Comparison of ENCODE assay signal across 1 cellular context in the genomic region with DNA sequence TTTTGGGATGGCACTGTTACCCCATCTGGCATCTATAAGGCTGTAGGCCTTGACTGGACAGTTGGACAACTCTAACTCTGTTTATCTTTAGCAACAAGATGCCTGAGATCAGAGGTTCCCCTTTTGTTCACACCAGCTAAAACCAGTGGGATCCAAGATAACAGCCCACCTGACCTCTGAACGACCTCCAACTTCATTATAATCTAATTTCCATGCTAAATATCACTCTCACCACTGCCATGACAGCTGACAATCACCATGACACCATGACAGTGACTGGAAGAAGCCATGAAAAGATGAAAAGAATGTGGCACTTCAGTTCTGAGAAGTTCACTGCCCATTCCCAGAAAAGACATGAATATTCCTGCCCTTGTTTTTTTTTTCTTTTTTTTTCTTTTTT.
TF ChIP-seq lines count a peak whose summit lies in the region.

No MANE protein-coding gene starts in this region.

TF ChIP-seq in K562, 482 proteins besides CTCF, POLR2A, EP300 and RAD21 (continued from another document and continues in another):
- TF ChIP-seq, protein P1, sequence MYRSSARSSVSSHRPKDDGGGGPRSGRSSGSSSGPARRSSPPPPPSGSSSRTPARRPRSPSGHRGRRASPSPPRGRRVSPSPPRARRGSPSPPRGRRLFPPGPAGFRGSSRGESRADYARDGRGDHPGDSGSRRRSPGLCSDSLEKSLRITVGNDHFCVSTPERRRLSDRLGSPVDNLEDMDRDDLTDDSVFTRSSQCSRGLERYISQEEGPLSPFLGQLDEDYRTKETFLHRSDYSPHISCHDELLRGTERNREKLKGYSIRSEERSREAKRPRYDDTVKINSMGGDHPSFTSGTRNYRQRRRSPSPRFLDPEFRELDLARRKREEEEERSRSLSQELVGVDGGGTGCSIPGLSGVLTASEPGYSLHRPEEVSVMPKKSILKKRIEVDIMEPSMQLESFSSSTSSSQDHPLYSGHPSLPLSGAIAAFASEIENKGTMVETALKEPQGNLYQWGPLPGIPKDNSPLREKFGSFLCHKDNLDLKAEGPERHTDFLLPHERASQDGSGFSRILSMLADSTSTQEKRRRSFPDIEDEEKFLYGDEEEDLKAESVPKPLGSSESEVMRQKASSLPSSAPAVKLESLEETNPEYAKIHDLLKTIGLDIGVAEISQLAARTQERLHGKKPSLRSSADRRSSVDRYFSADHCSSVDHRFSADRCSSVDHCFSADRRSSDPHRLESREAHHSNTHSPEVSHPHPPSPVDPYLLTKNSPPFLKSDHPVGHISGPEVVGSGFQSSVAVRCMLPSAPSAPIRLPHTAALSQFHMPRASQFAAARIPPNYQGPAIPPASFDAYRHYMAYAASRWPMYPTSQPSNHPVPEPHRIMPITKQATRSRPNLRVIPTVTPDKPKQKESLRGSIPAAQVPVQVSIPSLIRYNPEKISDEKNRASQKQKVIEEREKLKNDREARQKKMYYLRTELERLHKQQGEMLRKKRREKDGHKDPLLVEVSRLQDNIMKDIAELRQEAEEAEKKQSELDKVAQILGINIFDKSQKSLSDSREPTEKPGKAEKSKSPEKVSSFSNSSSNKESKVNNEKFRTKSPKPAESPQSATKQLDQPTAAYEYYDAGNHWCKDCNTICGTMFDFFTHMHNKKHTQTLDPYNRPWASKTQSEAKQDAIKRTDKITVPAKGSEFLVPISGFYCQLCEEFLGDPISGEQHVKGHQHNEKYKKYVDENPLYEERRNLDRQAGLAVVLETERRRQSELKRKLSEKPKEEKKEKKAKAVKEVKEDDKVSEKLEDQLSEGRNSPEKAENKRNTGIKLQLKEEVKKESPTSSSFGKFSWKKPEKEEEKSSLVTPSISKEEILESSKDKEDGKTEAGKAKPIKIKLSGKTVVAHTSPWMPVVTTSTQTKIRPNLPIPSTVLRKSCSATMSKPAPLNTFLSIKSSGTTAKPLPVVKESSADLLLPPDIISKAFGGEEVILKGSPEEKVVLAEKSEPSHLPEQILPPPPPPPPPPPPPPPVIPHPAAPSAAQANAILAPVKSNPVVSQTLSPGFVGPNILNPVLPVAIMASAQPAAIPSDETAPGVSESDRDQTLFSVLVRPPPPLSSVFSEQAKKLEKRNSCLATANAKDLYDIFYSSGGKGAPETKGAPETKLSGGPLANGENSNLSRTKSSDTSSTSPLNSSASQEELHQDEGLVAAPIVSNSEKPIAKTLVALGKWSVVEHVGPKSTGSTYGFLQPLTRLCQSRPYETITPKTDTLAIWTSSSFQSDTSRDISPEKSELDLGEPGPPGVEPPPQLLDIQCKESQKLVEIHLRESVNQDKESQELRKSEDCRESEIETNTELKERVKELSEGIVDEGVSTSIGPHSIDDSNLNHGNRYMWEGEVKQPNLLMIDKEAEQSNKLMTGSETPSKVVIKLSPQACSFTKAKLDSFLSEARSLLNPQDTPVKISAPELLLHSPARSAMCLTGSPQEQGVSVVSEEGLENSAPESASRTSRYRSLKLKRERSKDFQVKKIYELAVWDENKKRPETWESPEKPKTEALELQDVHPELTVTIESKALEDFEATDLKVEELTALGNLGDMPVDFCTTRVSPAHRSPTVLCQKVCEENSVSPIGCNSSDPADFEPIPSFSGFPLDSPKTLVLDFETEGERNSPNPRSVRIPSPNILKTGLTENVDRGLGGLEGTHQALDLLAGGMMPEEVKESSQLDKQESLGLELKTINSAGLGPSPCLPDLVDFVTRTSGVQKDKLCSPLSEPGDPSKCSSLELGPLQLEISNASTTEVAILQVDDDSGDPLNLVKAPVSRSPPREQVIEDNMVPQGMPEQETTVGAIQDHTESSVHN (IDR thresholded peaks at IDR 0.05; ENCODE audit: borderline replicate concordance in 1 of 2, low read depth in 1 of 2), result no peak
- TF ChIP-seq, protein P2, sequence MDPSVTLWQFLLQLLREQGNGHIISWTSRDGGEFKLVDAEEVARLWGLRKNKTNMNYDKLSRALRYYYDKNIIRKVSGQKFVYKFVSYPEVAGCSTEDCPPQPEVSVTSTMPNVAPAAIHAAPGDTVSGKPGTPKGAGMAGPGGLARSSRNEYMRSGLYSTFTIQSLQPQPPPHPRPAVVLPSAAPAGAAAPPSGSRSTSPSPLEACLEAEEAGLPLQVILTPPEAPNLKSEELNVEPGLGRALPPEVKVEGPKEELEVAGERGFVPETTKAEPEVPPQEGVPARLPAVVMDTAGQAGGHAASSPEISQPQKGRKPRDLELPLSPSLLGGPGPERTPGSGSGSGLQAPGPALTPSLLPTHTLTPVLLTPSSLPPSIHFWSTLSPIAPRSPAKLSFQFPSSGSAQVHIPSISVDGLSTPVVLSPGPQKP (CRISPR knock-in tag; IDR thresholded peaks at IDR 0.05), result no peak
- TF ChIP-seq SUPT5H (IDR thresholded peaks at IDR 0.05) (no peak), ZNF436 (CRISPR knock-in tag; IDR thresholded peaks at IDR 0.05) (no peak), THRAP3 (IDR thresholded peaks at IDR 0.05; ENCODE audit: borderline replicate concordance) (no peak), MAFK (IDR thresholded peaks at IDR 0.05; ENCODE audit: low read length) (no peak), MEF2D (tag; conservative IDR thresholded peaks at IDR 0.05; ENCODE audit: low read depth) (no peak), FOXK2 (conservative IDR thresholded peaks at IDR 0.05 in 1 of 2, IDR thresholded peaks at IDR 0.05 in 1 of 2; ENCODE audit: low read depth in 2 of 2) (no peak), JUNB (CRISPR knock-in tag; conservative IDR thresholded peaks at IDR 0.05) (no peak), TEAD4 (IDR thresholded peaks at IDR 0.05; ENCODE audit: low read length) (peak; percentile 89), TEAD4 (CRISPR knock-in tag; IDR thresholded peaks at IDR 0.05; ENCODE audit: borderline replicate concordance) (no peak), PML (IDR thresholded peaks at IDR 0.05; ENCODE audit: low read length) (peak; percentile 36; the same call in 1 of the 2 replicates), SETDB1 (IDR thresholded peaks at IDR 0.05; ENCODE audit: low read length) (no peak), POLR2H (tag; IDR thresholded peaks at IDR 0.05; ENCODE audit: low read depth) (no peak), NFIC (IDR thresholded peaks at IDR 0.05) (no peak; the same call in 1 of the 2 replicates)
- TF ChIP-seq, protein P3, sequence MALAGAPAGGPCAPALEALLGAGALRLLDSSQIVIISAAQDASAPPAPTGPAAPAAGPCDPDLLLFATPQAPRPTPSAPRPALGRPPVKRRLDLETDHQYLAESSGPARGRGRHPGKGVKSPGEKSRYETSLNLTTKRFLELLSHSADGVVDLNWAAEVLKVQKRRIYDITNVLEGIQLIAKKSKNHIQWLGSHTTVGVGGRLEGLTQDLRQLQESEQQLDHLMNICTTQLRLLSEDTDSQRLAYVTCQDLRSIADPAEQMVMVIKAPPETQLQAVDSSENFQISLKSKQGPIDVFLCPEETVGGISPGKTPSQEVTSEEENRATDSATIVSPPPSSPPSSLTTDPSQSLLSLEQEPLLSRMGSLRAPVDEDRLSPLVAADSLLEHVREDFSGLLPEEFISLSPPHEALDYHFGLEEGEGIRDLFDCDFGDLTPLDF (CRISPR knock-in tag; IDR thresholded peaks at IDR 0.05), result no peak
- TF ChIP-seq, protein P4, sequence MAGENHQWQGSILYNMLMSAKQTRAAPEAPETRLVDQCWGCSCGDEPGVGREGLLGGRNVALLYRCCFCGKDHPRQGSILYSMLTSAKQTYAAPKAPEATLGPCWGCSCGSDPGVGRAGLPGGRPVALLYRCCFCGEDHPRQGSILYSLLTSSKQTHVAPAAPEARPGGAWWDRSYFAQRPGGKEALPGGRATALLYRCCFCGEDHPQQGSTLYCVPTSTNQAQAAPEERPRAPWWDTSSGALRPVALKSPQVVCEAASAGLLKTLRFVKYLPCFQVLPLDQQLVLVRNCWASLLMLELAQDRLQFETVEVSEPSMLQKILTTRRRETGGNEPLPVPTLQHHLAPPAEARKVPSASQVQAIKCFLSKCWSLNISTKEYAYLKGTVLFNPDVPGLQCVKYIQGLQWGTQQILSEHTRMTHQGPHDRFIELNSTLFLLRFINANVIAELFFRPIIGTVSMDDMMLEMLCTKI (IDR thresholded peaks at IDR 0.05; ENCODE audit: partially characterized antibody), result no peak
- TF ChIP-seq, protein P5, sequence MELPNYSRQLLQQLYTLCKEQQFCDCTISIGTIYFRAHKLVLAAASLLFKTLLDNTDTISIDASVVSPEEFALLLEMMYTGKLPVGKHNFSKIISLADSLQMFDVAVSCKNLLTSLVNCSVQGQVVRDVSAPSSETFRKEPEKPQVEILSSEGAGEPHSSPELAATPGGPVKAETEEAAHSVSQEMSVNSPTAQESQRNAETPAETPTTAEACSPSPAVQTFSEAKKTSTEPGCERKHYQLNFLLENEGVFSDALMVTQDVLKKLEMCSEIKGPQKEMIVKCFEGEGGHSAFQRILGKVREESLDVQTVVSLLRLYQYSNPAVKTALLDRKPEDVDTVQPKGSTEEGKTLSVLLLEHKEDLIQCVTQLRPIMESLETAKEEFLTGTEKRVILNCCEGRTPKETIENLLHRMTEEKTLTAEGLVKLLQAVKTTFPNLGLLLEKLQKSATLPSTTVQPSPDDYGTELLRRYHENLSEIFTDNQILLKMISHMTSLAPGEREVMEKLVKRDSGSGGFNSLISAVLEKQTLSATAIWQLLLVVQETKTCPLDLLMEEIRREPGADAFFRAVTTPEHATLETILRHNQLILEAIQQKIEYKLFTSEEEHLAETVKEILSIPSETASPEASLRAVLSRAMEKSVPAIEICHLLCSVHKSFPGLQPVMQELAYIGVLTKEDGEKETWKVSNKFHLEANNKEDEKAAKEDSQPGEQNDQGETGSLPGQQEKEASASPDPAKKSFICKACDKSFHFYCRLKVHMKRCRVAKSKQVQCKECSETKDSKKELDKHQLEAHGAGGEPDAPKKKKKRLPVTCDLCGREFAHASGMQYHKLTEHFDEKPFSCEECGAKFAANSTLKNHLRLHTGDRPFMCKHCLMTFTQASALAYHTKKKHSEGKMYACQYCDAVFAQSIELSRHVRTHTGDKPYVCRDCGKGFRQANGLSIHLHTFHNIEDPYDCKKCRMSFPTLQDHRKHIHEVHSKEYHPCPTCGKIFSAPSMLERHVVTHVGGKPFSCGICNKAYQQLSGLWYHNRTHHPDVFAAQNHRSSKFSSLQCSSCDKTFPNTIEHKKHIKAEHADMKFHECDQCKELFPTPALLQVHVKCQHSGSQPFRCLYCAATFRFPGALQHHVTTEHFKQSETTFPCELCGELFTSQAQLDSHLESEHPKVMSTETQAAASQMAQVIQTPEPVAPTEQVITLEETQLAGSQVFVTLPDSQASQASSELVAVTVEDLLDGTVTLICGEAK (IDR thresholded peaks at IDR 0.05), result no peak
- TF ChIP-seq, protein P5 (CRISPR knock-in tag; IDR thresholded peaks at IDR 0.05), result no peak
- TF ChIP-seq, protein P6, sequence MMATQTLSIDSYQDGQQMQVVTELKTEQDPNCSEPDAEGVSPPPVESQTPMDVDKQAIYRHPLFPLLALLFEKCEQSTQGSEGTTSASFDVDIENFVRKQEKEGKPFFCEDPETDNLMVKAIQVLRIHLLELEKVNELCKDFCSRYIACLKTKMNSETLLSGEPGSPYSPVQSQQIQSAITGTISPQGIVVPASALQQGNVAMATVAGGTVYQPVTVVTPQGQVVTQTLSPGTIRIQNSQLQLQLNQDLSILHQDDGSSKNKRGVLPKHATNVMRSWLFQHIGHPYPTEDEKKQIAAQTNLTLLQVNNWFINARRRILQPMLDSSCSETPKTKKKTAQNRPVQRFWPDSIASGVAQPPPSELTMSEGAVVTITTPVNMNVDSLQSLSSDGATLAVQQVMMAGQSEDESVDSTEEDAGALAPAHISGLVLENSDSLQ (IDR thresholded peaks at IDR 0.05), result peak; percentile 91
- TF ChIP-seq, protein P7, sequence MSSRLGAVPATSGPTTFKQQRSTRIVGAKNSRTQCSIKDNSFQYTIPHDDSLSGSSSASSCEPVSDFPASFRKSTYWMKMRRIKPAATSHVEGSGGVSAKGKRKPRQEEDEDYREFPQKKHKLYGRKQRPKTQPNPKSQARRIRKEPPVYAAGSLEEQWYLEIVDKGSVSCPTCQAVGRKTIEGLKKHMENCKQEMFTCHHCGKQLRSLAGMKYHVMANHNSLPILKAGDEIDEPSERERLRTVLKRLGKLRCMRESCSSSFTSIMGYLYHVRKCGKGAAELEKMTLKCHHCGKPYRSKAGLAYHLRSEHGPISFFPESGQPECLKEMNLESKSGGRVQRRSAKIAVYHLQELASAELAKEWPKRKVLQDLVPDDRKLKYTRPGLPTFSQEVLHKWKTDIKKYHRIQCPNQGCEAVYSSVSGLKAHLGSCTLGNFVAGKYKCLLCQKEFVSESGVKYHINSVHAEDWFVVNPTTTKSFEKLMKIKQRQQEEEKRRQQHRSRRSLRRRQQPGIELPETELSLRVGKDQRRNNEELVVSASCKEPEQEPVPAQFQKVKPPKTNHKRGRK (tag; IDR thresholded peaks at IDR 0.05), result no peak
- TF ChIP-seq, protein P8, sequence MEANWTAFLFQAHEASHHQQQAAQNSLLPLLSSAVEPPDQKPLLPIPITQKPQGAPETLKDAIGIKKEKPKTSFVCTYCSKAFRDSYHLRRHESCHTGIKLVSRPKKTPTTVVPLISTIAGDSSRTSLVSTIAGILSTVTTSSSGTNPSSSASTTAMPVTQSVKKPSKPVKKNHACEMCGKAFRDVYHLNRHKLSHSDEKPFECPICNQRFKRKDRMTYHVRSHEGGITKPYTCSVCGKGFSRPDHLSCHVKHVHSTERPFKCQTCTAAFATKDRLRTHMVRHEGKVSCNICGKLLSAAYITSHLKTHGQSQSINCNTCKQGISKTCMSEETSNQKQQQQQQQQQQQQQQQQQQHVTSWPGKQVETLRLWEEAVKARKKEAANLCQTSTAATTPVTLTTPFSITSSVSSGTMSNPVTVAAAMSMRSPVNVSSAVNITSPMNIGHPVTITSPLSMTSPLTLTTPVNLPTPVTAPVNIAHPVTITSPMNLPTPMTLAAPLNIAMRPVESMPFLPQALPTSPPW (CRISPR knock-in tag; IDR thresholded peaks at IDR 0.05), result no peak
